18 cellular contexts compared by ENCODE assay signal in the genomic region with DNA sequence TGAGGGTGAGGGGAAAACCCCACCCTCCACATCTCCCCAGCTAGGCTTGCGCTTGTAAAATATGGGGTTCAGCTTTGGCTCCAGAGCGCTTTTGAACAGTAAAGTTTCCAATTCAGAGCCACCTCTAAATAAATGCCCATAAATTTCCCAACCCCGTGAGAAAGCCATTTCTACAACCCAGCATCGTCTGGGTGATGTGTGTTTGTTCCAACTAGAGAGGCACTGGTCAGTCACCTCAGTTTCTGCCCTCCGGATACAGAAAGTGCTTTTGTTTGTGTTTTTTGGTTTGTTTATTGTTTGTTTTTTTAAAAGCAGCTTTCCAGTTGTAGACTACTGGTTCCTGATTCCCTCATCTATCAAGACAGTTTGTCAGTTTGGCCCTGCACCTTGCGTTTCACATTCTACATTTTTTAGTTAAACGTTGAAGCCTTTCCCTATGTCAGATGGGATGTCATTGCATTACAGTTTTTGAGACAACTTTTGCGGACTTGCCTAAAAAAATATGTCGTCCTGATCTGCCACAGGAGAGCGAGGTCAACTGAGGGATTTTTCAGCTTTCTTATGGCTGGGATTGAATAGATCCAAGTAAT. TPM values are rescaled to one million over a fixed set of nuclear protein-coding genes. Genes with fewer than 3 reads are reported as not detected.
DNase-seq lines count a peak whose midpoint lies in the region; ATAC-seq and TF ChIP-seq lines count a peak whose summit lies in the region.
"Had no signal": no experiment of that assay in that cellular context is flagged by ENCODE, and none has a peak within 500 bp of the region (broad histone marks: within the 10 kb centered on the region; RNA-seq: fewer than 3 reads in every experiment).

No MANE protein-coding gene starts in this region.

- TF ChIP-seq CTCF in brain (conservative IDR thresholded peaks at IDR 0.05) (no peak), suprapubic skin (IDR thresholded peaks at IDR 0.05) (no peak), lower lobe of right lung (IDR thresholded peaks at IDR 0.05) (no peak)

- H3K4me1 ChIP-seq in suprapubic skin (peaks cover 30% of the 10 kb centered on the region), lower lobe of right lung (peaks cover 27% of the 10 kb centered on the region)

- H3K4me3 Mint-ChIP-seq in activated naive CD4-positive, alpha-beta T cell treated with anti-CD3 and anti-CD28 coated beads, Interleukin-2, amount 50 U/mL, for 24 hours, result peak overlapping the region; percentile 4
- peak overlapping the region in 4 of 5 experiments; percentile 37 to 86 (median 60) for H3K4me3 Mint-ChIP-seq in brain
- H3K4me3 Mint-ChIP-seq in effector memory CD8-positive, alpha-beta T cell, result peak overlapping the region in 1 of 2 donors; percentile 19

- no peak for ATAC-seq in lower lobe of right lung
- ATAC-seq in effector memory CD8-positive, alpha-beta T cell (replicated peaks), result no peak
- ATAC-seq: naive thymus-derived CD8-positive, alpha-beta T cell had no signal

- DNase-seq in activated naive CD4-positive, alpha-beta T cell (lab: John Stamatoyannopoulos, UW), result no peak
- DNase-seq in left kidney (ENCODE audit: low read depth, low spot score), result peak; percentile 2
- no peak for DNase-seq in suprapubic skin (ENCODE audit: low spot score in 2 of 2)
- DNase-seq in lower lobe of right lung, result no peak
- no peak for DNase-seq in effector memory CD8-positive, alpha-beta T cell
- DNase-seq in NCI-H446 (lab: John Stamatoyannopoulos, UW), result no peak
- DNase-seq: activated CD4-positive, alpha-beta T cell treated with anti-CD3 and anti-CD28 coated beads, Interleukin-2, amount 50 U/mL, for 1 hour; CD4-positive, alpha-beta memory T cell; cortex of kidney; esophagus squamous epithelium; Kasumi-1; naive thymus-derived CD8-positive, alpha-beta T cell; NCI-H1417; NCI-H226; tibial artery had no signal

- H3K27me3 ChIP-seq in suprapubic skin, result peaks cover 68% of the 10 kb centered on the region
- H3K27me3 ChIP-seq in lower lobe of right lung (ENCODE audit: low read depth), result peaks cover 70% of the 10 kb centered on the region
- H3K27me3 ChIP-seq: SJSA1 had no signal

- TF ChIP-seq EP300 in suprapubic skin (IDR thresholded peaks at IDR 0.05), result no peak

- no peak overlapping the region for H3K27ac Mint-ChIP-seq in activated naive CD4-positive, alpha-beta T cell treated with anti-CD3 and anti-CD28 coated beads, Interleukin-2, amount 50 U/mL, for 24 hours
- peak overlapping the region in 2 of 5 experiments; percentile 48 to 98 for H3K27ac Mint-ChIP-seq in brain
- no peak overlapping the region for H3K27ac Mint-ChIP-seq in effector memory CD8-positive, alpha-beta T cell
- H3K27ac Mint-ChIP-seq: naive thymus-derived CD8-positive, alpha-beta T cell had no signal

- H3K9me3 ChIP-seq in suprapubic skin (no peaks in the 10 kb centered on the region), lower lobe of right lung (no peaks in the 10 kb centered on the region)
- H3K9me3 ChIP-seq: esophagus squamous epithelium, SJSA1, tibial artery had no signal

- 37% methylated on average over 10 of the region's 10 CpGs for WGBS in suprapubic skin

- H3K9me3 Mint-ChIP-seq in activated naive CD4-positive, alpha-beta T cell treated with anti-CD3 and anti-CD28 coated beads, Interleukin-2, amount 50 U/mL, for 24 hours, result peaks cover 17% of the 10 kb centered on the region
- peaks cover 0 to 13% (median 7%) of the 10 kb centered on the region in 5 experiments for H3K9me3 Mint-ChIP-seq in brain
- H3K9me3 Mint-ChIP-seq in effector memory CD8-positive, alpha-beta T cell, result peaks cover 0 to 4% of the 10 kb centered on the region in 2 donors

- peak overlapping the region; percentile 58 for H3K4me3 ChIP-seq in suprapubic skin
- H3K4me3 ChIP-seq in lower lobe of right lung, result no peak overlapping the region
- H3K4me3 ChIP-seq: SJSA1 had no signal

- H3K36me3 ChIP-seq in suprapubic skin (no peaks in the 10 kb centered on the region), lower lobe of right lung (no peaks in the 10 kb centered on the region)
- H3K36me3 ChIP-seq: esophagus squamous epithelium, SJSA1, tibial artery had no signal

- H3K4me1 Mint-ChIP-seq in activated naive CD4-positive, alpha-beta T cell treated with anti-CD3 and anti-CD28 coated beads, Interleukin-2, amount 50 U/mL, for 24 hours, result peaks cover 21% of the 10 kb centered on the region
- peaks cover 82% of the 10 kb centered on the region for H3K4me1 Mint-ChIP-seq in brain
- H3K4me1 Mint-ChIP-seq in effector memory CD8-positive, alpha-beta T cell (ENCODE audit: low read depth in 2 of 2), result peaks cover 13 to 18% of the 10 kb centered on the region in 2 donors

- H3K36me3 Mint-ChIP-seq in activated naive CD4-positive, alpha-beta T cell treated with anti-CD3 and anti-CD28 coated beads, Interleukin-2, amount 50 U/mL, for 24 hours, result peaks cover 2% of the 10 kb centered on the region
- peaks cover 10% of the 10 kb centered on the region for H3K36me3 Mint-ChIP-seq in brain
- peaks cover 6% of the 10 kb centered on the region for H3K36me3 Mint-ChIP-seq in effector memory CD8-positive, alpha-beta T cell (ENCODE audit: insufficient read depth)
- H3K36me3 Mint-ChIP-seq: CD4-positive, alpha-beta memory T cell had no signal

- intact Hi-C loops in lower lobe of right lung (cut with DNase I), result no loop called here

- H3K27me3 Mint-ChIP-seq in activated naive CD4-positive, alpha-beta T cell treated with anti-CD3 and anti-CD28 coated beads, Interleukin-2, amount 50 U/mL, for 24 hours, result peaks cover 58% of the 10 kb centered on the region
- H3K27me3 Mint-ChIP-seq in brain, result peaks cover 20% of the 10 kb centered on the region
- H3K27me3 Mint-ChIP-seq in effector memory CD8-positive, alpha-beta T cell, result peaks cover 57 to 66% of the 10 kb centered on the region in 2 donors

- no peak for TF ChIP-seq POLR2A in suprapubic skin (IDR thresholded peaks at IDR 0.05)

- H3K27ac ChIP-seq in suprapubic skin (no peak overlapping the region), lower lobe of right lung (no peak overlapping the region)
- H3K27ac ChIP-seq: SJSA1, tibial artery had no signal

RNA-seq across cellular contexts. Expression of gene SOX2, which starts 15.0 kb away (rescaled TPM):
- 120 TPM for polyA plus RNA-seq in brain (ENCODE audit: insufficient read depth, low read depth, low replicate concordance)
- total RNA-seq in suprapubic skin (1 to 10 TPM in 1 of 4 donors, under 1 TPM in 3; 0.21 to 1.5 (median 0.63) TPM), lower lobe of right lung (4.0 TPM)
- total RNA-seq: CD4-positive, alpha-beta memory T cell; naive thymus-derived CD8-positive, alpha-beta T cell had no signal
- polyA plus RNA-seq: CD4-positive, alpha-beta memory T cell; naive thymus-derived CD8-positive, alpha-beta T cell had no signal
